8 cellular contexts compared by ENCODE assay signal in the genomic region with DNA sequence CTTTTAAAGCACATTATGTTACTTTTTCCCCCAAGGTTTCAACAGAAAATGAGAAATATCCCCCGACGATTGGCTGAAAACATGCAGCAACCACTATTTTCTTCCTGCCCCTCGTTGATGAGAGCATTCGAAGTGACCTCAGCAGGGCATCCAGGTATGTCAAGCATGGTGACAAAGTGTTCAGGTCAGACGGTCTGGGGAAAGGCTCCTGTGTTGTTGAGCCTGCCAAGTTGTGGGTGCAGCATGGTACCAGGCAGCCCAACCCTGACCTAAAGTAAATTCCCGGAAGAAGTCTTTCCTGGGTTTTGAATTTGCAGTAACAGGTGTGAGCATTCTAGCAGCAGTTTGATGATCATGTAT. TPM values are rescaled to one million over a fixed set of nuclear protein-coding genes. Genes with fewer than 3 reads are reported as not detected.
DNase-seq lines count a peak whose midpoint lies in the region; ATAC-seq and TF ChIP-seq lines count a peak whose summit lies in the region.

No MANE protein-coding gene starts in this region.

- H3K4me3 Mint-ChIP-seq in natural killer cell, result peak overlapping the region; percentile 91

- peaks cover 0 to 8% of the 10 kb centered on the region in 2 donors for H3K27me3 Mint-ChIP-seq in natural killer cell (ENCODE audit: low read depth in 2 of 2)

- TF ChIP-seq CTCF in GM12875 (IDR thresholded peaks at IDR 0.05; ENCODE audit: borderline replicate concordance, insufficient read depth, low read depth, low read length) (no peak), natural killer cell (IDR thresholded peaks at IDR 0.05) (no peak), GM10266 (IDR thresholded peaks at IDR 0.05; ENCODE audit: control insufficient read depth, insufficient read depth, low read depth, missing control alignments) (no peak)

- intact Hi-C loops in natural killer cell (cut with micrococcal nuclease), result loop anchor here (2.0 to 10.0 kb wide), 2 partner anchors 52 to 406 kb away; a partner anchor contains a TSS

- H3K9ac ChIP-seq in endocrine pancreas (ENCODE audit: control insufficient read depth, insufficient read depth, low read length), result peak overlapping the region; percentile 27

- H3K36me3 ChIP-seq in SJCRH30 (peaks cover 22% of the 10 kb centered on the region; the same call in 1 of the 2 replicates), endocrine pancreas (ENCODE audit: control insufficient read depth, insufficient read depth, low read length) (peaks cover 4% of the 10 kb centered on the region)

- no peaks in the 10 kb centered on the region for H3K9me3 Mint-ChIP-seq in natural killer cell

- peak overlapping the region; percentile 80 for H3K4me3 ChIP-seq in GM12875 (ENCODE audit: low read depth, low read length)
- H3K4me3 ChIP-seq in SJCRH30, result peak overlapping the region; percentile 77
- peak overlapping the region; percentile 68 for H3K4me3 ChIP-seq in endocrine pancreas (ENCODE audit: control insufficient read depth, insufficient read depth, low read length)

- peaks cover 7% of the 10 kb centered on the region for H3K36me3 Mint-ChIP-seq in natural killer cell

- H3K27ac Mint-ChIP-seq in natural killer cell, result peak overlapping the region; percentile 96 to 99

- H3K27me3 ChIP-seq in SJCRH30 (no peaks in the 10 kb centered on the region), endocrine pancreas (ENCODE audit: control insufficient read depth, insufficient read depth, low read length) (no peaks in the 10 kb centered on the region)

- H3K27ac ChIP-seq in SJCRH30, result peak overlapping the region; percentile 76

- DNase-seq in SJCRH30 (peak; percentile 14 to 44), natural killer cell (no peak), mesenteric fat pad (ENCODE audit: low spot score) (no peak), NCI-H1930 (lab: John Stamatoyannopoulos, UW) (no peak), SKM-1 (lab: John Stamatoyannopoulos, UW; ENCODE audit: unreplicated experiment) (no peak), GM10266 (ENCODE audit: extremely low spot score) (no peak)

- H3K4me1 ChIP-seq in SJCRH30, result peaks cover 5% of the 10 kb centered on the region
- H3K4me1 ChIP-seq in endocrine pancreas (ENCODE audit: control insufficient read depth, insufficient read depth, low read length), result peaks cover 5% of the 10 kb centered on the region

- no peaks in the 10 kb centered on the region for H3K9me3 ChIP-seq in SJCRH30 (replicated peaks)
- no peaks in the 10 kb centered on the region for H3K9me3 ChIP-seq in endocrine pancreas (ENCODE audit: control insufficient read depth, low read length)

- ATAC-seq in natural killer cell, result no peak

- H3K4me1 Mint-ChIP-seq in natural killer cell, result peaks cover 32 to 38% of the 10 kb centered on the region in 2 donors

RNA-seq across cellular contexts. Expression of a gene that starts 51.7 kb away (rescaled TPM):
- 40.7 and 50.0 TPM in 2 replicates for total RNA-seq in SJCRH30 (2014; rRNA removed; shearing (Covaris generic))
- total RNA-seq in natural killer cell (100 to 1,000 TPM; 129 to 160 (median 129) TPM), mesenteric fat pad (192 TPM)

Comparison
In these comparisons a context has a peak if more than half of its experiments do, and no peak if none do; other contexts are left out.
1. DNase-seq: peak in SJCRH30 (2 of 2); none in natural killer cell (single experiment), mesenteric fat pad (single experiment), NCI-H1930 (0 of 2), SKM-1 (single experiment) and GM10266 (single experiment).
2. Peak in every context shown above with its lines, with median percentiles within 50 percentile points of each other: H3K4me3 ChIP-seq.